16 cellular contexts compared by ENCODE assay signal in the genomic region with DNA sequence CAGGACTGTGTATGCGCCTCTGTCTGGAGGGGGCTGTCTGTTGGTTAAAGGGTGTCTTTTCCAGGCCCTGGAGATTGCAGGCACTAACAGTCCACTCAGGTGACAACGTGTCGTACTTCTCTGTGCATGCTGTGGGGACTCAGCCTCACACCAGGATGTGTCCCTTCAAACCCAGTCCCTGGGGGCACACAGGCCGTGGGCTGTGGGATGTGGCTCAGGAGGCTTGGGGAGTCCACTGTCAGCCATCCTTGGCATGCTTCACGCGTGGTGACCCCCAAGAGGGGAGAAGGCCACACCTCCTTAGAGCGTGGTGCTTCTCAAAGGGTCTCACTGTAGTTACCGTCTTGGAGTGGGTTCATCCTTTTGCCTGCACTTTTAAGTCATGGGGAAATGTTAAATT.
DNase-seq lines count a peak whose midpoint lies in the region; ATAC-seq and TF ChIP-seq lines count a peak whose summit lies in the region.
"Had no signal": no experiment of that assay in that cellular context is flagged by ENCODE, and none has a peak within 500 bp of the region (broad histone marks: within the 10 kb centered on the region; RNA-seq: fewer than 3 reads in every experiment).

No MANE protein-coding gene starts in this region.

- H3K27ac ChIP-seq in VCaP (peak overlapping the region; percentile 64), esophagus muscularis mucosa (replicated peaks in 1 of 4) (peak overlapping the region; percentile 47 to 76 (median 64)), muscle layer of colon (ENCODE audit: low read depth, low read length) (peak overlapping the region; percentile 84), stomach smooth muscle (ENCODE audit: low read length) (peak overlapping the region; percentile 89)

- no peak for TF ChIP-seq POLR2A in esophagus muscularis mucosa (IDR thresholded peaks at IDR 0.05; ENCODE audit: low read depth)

- intact Hi-C loops in esophagus muscularis mucosa (cut with DNase I), result no loop called here

- H3K36me3 ChIP-seq in esophagus muscularis mucosa (no peaks in the 10 kb centered on the region), muscle layer of colon (ENCODE audit: insufficient read depth, low read length) (no peaks in the 10 kb centered on the region), stomach smooth muscle (ENCODE audit: control insufficient read depth in 2 of 2, insufficient read depth in 2 of 2, low read length in 2 of 2) (no peaks in the 10 kb centered on the region)
- H3K36me3 ChIP-seq: Peyer's patch had no signal

- H3K27me3 ChIP-seq in esophagus muscularis mucosa, result no peaks in the 10 kb centered on the region
- no peaks in the 10 kb centered on the region for H3K27me3 ChIP-seq in muscle layer of colon (ENCODE audit: control insufficient read depth in 1 of 2, insufficient read depth in 2 of 2, low read length in 2 of 2)
- no peaks in the 10 kb centered on the region for H3K27me3 ChIP-seq in stomach smooth muscle (ENCODE audit: control insufficient read depth in 1 of 2, insufficient read depth in 2 of 2, low read length in 2 of 2)
- H3K27me3 ChIP-seq: Peyer's patch had no signal

- H3K9ac ChIP-seq in muscle layer of colon (ENCODE audit: low read length) (peak overlapping the region; percentile 66), stomach smooth muscle (ENCODE audit: low read length in 2 of 2) (peak overlapping the region; percentile 72 to 84)

- no peak for TF ChIP-seq EP300 in esophagus muscularis mucosa (IDR thresholded peaks at IDR 0.05)

- H3K4me1 ChIP-seq in esophagus muscularis mucosa (peaks cover 13 to 41% (median 30%) of the 10 kb centered on the region in 4 donors), muscle layer of colon (ENCODE audit: insufficient read depth, low read length) (peaks cover 26% of the 10 kb centered on the region), stomach smooth muscle (ENCODE audit: control insufficient read depth, insufficient read depth, low read length) (peaks cover 39% of the 10 kb centered on the region)
- H3K4me1 ChIP-seq: Peyer's patch had no signal

- H3K4me3 ChIP-seq in esophagus muscularis mucosa (no peak overlapping the region), muscle layer of colon (ENCODE audit: low read depth in 1 of 2, low read length in 2 of 2) (peak overlapping the region in 1 of 2 donors; percentile 54), stomach smooth muscle (ENCODE audit: low read length in 2 of 2) (peak overlapping the region; percentile 50 to 73)

- WGBS in esophagus muscularis mucosa, result 92% methylated on average over 8 of the region's 8 CpGs

- TF ChIP-seq CTCF in VCaP (conservative IDR thresholded peaks at IDR 0.05), result no peak
- TF ChIP-seq CTCF in esophagus muscularis mucosa (IDR thresholded peaks at IDR 0.05), result no peak

- H3K9me3 ChIP-seq in esophagus muscularis mucosa (no peaks in the 10 kb centered on the region), muscle layer of colon (ENCODE audit: low read length) (no peaks in the 10 kb centered on the region), stomach smooth muscle (ENCODE audit: control insufficient read depth in 2 of 2, low read length in 2 of 2) (no peaks in the 10 kb centered on the region)
- H3K9me3 ChIP-seq: Peyer's patch had no signal

- ATAC-seq in HG03439 (IDR thresholded peaks at IDR 0.05; ENCODE audit: unreplicated experiment), result no peak
- ATAC-seq in GM19455 (IDR thresholded peaks at IDR 0.05; ENCODE audit: unreplicated experiment), result no peak
- ATAC-seq in GM21381 (IDR thresholded peaks at IDR 0.05; ENCODE audit: unreplicated experiment), result no peak

- DNase-seq in esophagus muscularis mucosa (ENCODE audit: extremely low spot score) (no peak), foreskin melanocyte (no peak)
- DNase-seq: EL, Karpas-422, MV-4-11, NCI-H1105 treated with DMSO at 0.1 percent for 48 hours, NCI-H2029 treated with DMSO at 0.1 percent for 48 hours, NCI-H2171, NCI-H524 treated with DMSO at 0.1 percent for 48 hours, Peyer's patch had no signal

Comparison
In these comparisons a context has a peak if more than half of its experiments do, and no peak if none do; other contexts are left out.
1. H3K4me3 ChIP-seq: peak in stomach smooth muscle (2 of 2); none in esophagus muscularis mucosa (0 of 4).
2. Peak in every context shown above with its lines, with median percentiles within 50 percentile points of each other: H3K27ac ChIP-seq.